In the genomic region with DNA sequence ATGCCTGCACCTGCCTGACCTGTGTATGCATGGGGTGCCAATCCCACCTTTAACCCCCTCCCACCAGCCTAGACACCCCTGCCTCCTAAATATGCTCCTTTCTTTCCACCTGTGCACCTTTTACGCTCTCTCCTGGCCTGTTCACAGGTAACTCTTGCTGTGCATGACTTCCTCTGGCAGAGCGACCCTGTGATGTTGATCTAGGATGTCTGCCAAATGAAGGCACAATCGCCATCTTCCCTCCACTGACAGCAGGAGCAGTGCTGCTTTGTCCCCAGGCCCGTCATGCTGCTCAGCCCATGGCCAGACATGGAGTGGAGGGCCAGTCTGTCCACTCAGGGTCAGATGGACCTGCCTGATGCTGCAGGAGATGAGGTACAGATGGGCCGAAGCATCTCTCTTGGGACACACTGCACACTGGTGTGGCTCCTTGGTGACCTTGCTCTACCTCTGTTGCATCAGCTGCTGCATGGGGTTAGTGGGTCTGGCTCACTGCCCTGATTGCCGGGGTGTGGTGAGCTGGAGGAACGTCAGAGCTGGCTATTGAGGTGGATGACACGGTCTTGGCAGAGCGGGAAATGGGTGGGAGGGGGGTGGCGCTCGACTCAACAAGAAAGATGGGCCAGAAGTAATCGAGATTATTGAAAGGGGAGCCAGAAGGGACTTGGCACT, we compare ENCODE assay signal across 10 cellular contexts.
DNase-seq lines count a peak whose midpoint lies in the region; ATAC-seq and TF ChIP-seq lines count a peak whose summit lies in the region.
"Had no signal": no experiment of that assay in that cellular context is flagged by ENCODE, and none has a peak within 500 bp of the region (broad histone marks: within the 10 kb centered on the region; RNA-seq: fewer than 3 reads in every experiment).

No MANE protein-coding gene starts in this region.

- peak overlapping the region; percentile 29 for H3K27ac Mint-ChIP-seq in dendritic cell treated with granulocyte-macrophage colony-stimulating factor and Interleukin-4, amounts not matched to agents 40 ng/mL and 50 ng/mL, for 4 days
- H3K27ac Mint-ChIP-seq: activated CD4-positive, alpha-beta memory T cell treated with anti-CD3 and anti-CD28 coated beads for 36 hours had no signal

- H2AFZ ChIP-seq in SK-N-SH (ENCODE audit: low read depth), result no peak overlapping the region

- no peaks in the 10 kb centered on the region for H3F3A ChIP-seq in SK-N-SH (replicated peaks; ENCODE audit: insufficient read depth)

- intact Hi-C loops in dendritic cell treated with granulocyte-macrophage colony-stimulating factor and Interleukin-4, amounts not matched to agents 40 ng/mL and 50 ng/mL, for 4 days (cut with micrococcal nuclease), result no loop called here
- intact Hi-C loops in psoas muscle (cut with DNase I), result no loop called here

- no peaks in the 10 kb centered on the region for H3K79me2 ChIP-seq in SK-N-SH (ENCODE audit: insufficient read depth)

- H3K4me3 Mint-ChIP-seq in dendritic cell treated with granulocyte-macrophage colony-stimulating factor and Interleukin-4, amounts not matched to agents 40 ng/mL and 50 ng/mL, for 4 days, result no peak overlapping the region
- H3K4me3 Mint-ChIP-seq: activated CD4-positive, alpha-beta memory T cell treated with anti-CD3 and anti-CD28 coated beads for 36 hours had no signal

- no peaks in the 10 kb centered on the region for H3K9me3 Mint-ChIP-seq in dendritic cell treated with granulocyte-macrophage colony-stimulating factor and Interleukin-4, amounts not matched to agents 40 ng/mL and 50 ng/mL, for 4 days
- H3K9me3 Mint-ChIP-seq: activated CD4-positive, alpha-beta memory T cell treated with anti-CD3 and anti-CD28 coated beads for 36 hours had no signal

- no peak overlapping the region for H3K9ac ChIP-seq in SK-N-SH

- H3K4me1 ChIP-seq in psoas muscle, result peaks cover 12% of the 10 kb centered on the region
- peaks cover 7 to 20% of the 10 kb centered on the region in 2 experiments; a peak in 2 of 4 replicates for H3K4me1 ChIP-seq in SK-N-SH (ENCODE audit: control insufficient read depth in 1 of 2, insufficient read depth in 2 of 2, low read depth in 1 of 2, low read length in 1 of 2)

- no peaks in the 10 kb centered on the region for H3K36me3 Mint-ChIP-seq in dendritic cell treated with granulocyte-macrophage colony-stimulating factor and Interleukin-4, amounts not matched to agents 40 ng/mL and 50 ng/mL, for 4 days (ENCODE audit: low read depth)
- H3K36me3 Mint-ChIP-seq: activated CD4-positive, alpha-beta memory T cell treated with anti-CD3 and anti-CD28 coated beads for 36 hours had no signal

- ATAC-seq in psoas muscle, result peak; percentile 54 to 80 (median 70)
- ATAC-seq: GM12878 had no signal

- no peak for TF ChIP-seq CTCF in psoas muscle (IDR thresholded peaks at IDR 0.05)
- no peak for TF ChIP-seq CTCF in SK-N-SH (IDR thresholded peaks at IDR 0.05)

- WGBS in psoas muscle, 3 donors, result 36 to 48% (median 42%) methylated on average over 12 of the region's 12 CpGs
- 50% methylated on average over 11 of the region's 12 CpGs for WGBS in SK-N-SH (ENCODE audit: low lambda C conversion rate)

- CTCF ChIA-PET in SK-N-SH (lab: Yijun Ruan, JAX), result no interaction called here

- H3K4me3 ChIP-seq in psoas muscle, result no peak overlapping the region
- no peak overlapping the region for H3K4me3 ChIP-seq in SK-N-SH (ENCODE audit: low read depth in 2 of 2, low read length in 1 of 2)
- H3K4me3 ChIP-seq: GM12878 had no signal

- H3K27me3 Mint-ChIP-seq in dendritic cell treated with granulocyte-macrophage colony-stimulating factor and Interleukin-4, amounts not matched to agents 40 ng/mL and 50 ng/mL, for 4 days, result peaks cover 11% of the 10 kb centered on the region
- H3K27me3 Mint-ChIP-seq: activated CD4-positive, alpha-beta memory T cell treated with anti-CD3 and anti-CD28 coated beads for 36 hours had no signal

- no peaks in the 10 kb centered on the region for H4K20me1 ChIP-seq in SK-N-SH (ENCODE audit: insufficient read depth)

- no peak overlapping the region for H3K27ac ChIP-seq in psoas muscle
- H3K27ac ChIP-seq in SK-N-SH (ENCODE audit: low read depth in 2 of 2, low read length in 1 of 2), result no peak overlapping the region

- H3K9me2 ChIP-seq in SK-N-SH, result no peaks in the 10 kb centered on the region

- POLR2A ChIA-PET in SK-N-SH (lab: Yijun Ruan, JAX), result no interaction called here

- H3K4me1 Mint-ChIP-seq in dendritic cell treated with granulocyte-macrophage colony-stimulating factor and Interleukin-4, amounts not matched to agents 40 ng/mL and 50 ng/mL, for 4 days (ENCODE audit: low read depth), result peaks cover 95% of the 10 kb centered on the region

- DNase-seq in EH (ENCODE audit: low read depth), result peak; percentile 31
- peak; percentile 80 for DNase-seq in NCI-H345 (lab: John Stamatoyannopoulos, UW)
- DNase-seq in psoas muscle, result peak; percentile 77 to 89
- DNase-seq in dermis blood vessel endothelial cell, result no peak
- no peak for DNase-seq in stimulated activated CD4-positive, alpha-beta T cell treated with anti-CD3 and anti-CD28 coated beads, Interleukin-2, amount 100 ng/mL, for 48 hours
- DNase-seq in effector CD8-positive, alpha-beta T cell (lab: John Stamatoyannopoulos, UW), result no peak
- DNase-seq in SK-N-SH, result no peak
- DNase-seq: activated CD4-positive, alpha-beta memory T cell treated with anti-CD3 and anti-CD28 coated beads for 36 hours had no signal

- H3K27me3 ChIP-seq in psoas muscle (ENCODE audit: insufficient read depth in 3 of 3, low read length in 2 of 3), result no peaks in the 10 kb centered on the region
- peaks cover 1% of the 10 kb centered on the region; the same call in 1 of the 2 replicates for H3K27me3 ChIP-seq in SK-N-SH (ENCODE audit: insufficient read depth)

- no peak for TF ChIP-seq RAD21 in SK-N-SH (IDR thresholded peaks at IDR 0.05; ENCODE audit: low read length)

- no peaks in the 10 kb centered on the region for H3K36me3 ChIP-seq in psoas muscle (ENCODE audit: insufficient read depth in 1 of 2, low read depth in 1 of 2)
- H3K36me3 ChIP-seq in SK-N-SH (replicated peaks in 1 of 2; ENCODE audit: control insufficient read depth in 1 of 2, insufficient read depth in 2 of 2, low read length in 1 of 2), result no peaks in the 10 kb centered on the region

- H3K4me2 ChIP-seq in SK-N-SH, result no peak overlapping the region

- no peaks in the 10 kb centered on the region for H3K9me3 ChIP-seq in psoas muscle
- no peaks in the 10 kb centered on the region for H3K9me3 ChIP-seq in SK-N-SH

- TF ChIP-seq EP300 in SK-N-SH (IDR thresholded peaks at IDR 0.05; ENCODE audit: borderline replicate concordance in 1 of 2, low read depth in 1 of 2, low read length in 1 of 2), result no peak

TF ChIP-seq in SK-N-SH, 30 proteins besides CTCF, POLR2A, EP300 and RAD21:
- no peak for TF ChIP-seq ELF1 (IDR thresholded peaks at IDR 0.05)
- TF ChIP-seq FOSL2 (IDR thresholded peaks at IDR 0.05; ENCODE audit: borderline replicate concordance, low read depth), result no peak
- TF ChIP-seq NRF1 (IDR thresholded peaks at IDR 0.05; ENCODE audit: low read depth, low read length), result no peak

Comparison
In these comparisons a context has a peak if more than half of its experiments do, and no peak if none do; other contexts are left out.
1. DNase-seq: peak in EH (single experiment), NCI-H345 (single experiment) and psoas muscle (2 of 2); none in dermis blood vessel endothelial cell (single experiment), stimulated activated CD4-positive, alpha-beta T cell treated with anti-CD3 and anti-CD28 coated beads, Interleukin-2, amount 100 ng/mL, for 48 hours (0 of 2), effector CD8-positive, alpha-beta T cell (single experiment) and SK-N-SH (single experiment).